Comparison of ENCODE assay signal across 8 cellular contexts in the genomic region with DNA sequence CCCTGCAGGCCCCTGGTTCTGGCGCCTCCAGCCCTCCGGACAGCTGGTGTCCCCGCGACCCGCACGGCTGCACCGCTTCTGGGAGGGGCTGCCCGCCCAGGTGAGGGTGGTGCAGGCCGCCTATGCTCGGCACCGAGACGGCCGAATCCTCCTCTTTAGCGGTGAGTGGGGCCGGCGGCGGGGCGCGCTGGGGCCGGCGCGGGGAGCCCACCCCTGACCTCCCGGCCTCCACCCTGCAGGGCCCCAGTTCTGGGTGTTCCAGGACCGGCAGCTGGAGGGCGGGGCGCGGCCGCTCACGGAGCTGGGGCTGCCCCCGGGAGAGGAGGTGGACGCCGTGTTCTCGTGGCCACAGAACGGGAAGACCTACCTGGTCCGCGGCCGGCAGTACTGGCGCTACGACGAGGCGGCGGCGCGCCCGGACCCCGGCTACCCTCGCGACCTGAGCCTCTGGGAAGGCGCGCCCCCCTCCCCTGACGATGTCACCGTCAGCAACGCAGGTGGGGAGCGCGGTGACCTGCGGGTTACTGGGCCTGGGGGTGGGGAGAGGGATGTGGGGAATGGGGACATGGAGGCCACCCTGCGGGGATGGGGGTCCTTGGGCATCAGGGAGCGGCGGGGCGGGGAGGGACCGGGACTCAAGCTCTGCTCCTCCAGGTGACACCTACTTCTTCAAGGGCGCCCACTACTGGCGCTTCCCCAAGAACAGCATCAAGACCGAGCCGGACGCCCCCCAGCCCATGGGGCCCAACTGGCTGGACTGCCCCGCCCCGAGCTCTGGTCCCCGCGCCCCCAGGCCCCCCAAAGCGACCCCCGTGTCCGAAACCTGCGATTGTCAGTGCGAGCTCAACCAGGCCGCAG. TPM values are rescaled to one million over a fixed set of nuclear protein-coding genes. Genes with fewer than 3 reads are reported as not detected.
A peak's percentile ranks its signal among the peaks of the same experiment; 100 is the strongest.
DNase-seq lines count a peak whose midpoint lies in the region; ATAC-seq and TF ChIP-seq lines count a peak whose summit lies in the region.

No MANE protein-coding gene starts in this region.

- H3K4me3 ChIP-seq in foreskin fibroblast (ENCODE audit: low read depth in 1 of 2, low read length in 2 of 2) = peak overlapping the region; percentile 72 to 86

- H3K9me3 Mint-ChIP-seq in neural crest cell = no peaks in the 10 kb centered on the region

- H3K36me3 Mint-ChIP-seq in neural crest cell (ENCODE audit: low read depth) = no peaks in the 10 kb centered on the region

- H3K27ac Mint-ChIP-seq in neural crest cell (ENCODE audit: unreplicated experiment) = no peak overlapping the region

- H3K27me3 Mint-ChIP-seq in neural crest cell (ENCODE audit: low read depth) = peaks cover 2% of the 10 kb centered on the region

- ATAC-seq in GM19035 (IDR thresholded peaks at IDR 0.05; ENCODE audit: unreplicated experiment) = peak; percentile 23

- peaks cover 7% of the 10 kb centered on the region for H3K4me1 Mint-ChIP-seq in neural crest cell

- H3K4me3 Mint-ChIP-seq in neural crest cell = peak overlapping the region; percentile 81

- TF ChIP-seq CTCF in foreskin fibroblast (IDR thresholded peaks at IDR 0.05; ENCODE audit: low read depth, low read length) (no peak), neural crest cell (conservative IDR thresholded peaks at IDR 0.05) (no peak)

- DNase-seq in Ammon's horn (ENCODE audit: low spot score) (peak; percentile 36), LHCN-M2 (ENCODE audit: low read depth) (peak; percentile 21), foreskin fibroblast (peak in 1 of 2 donors; percentile 70), neural crest cell (ENCODE audit: low read depth, low spot score) (no peak), mucosa of gallbladder (ENCODE audit: low spot score) (no peak), NCI-H526 treated with DMSO at 0.1 percent for 48 hours (lab: John Stamatoyannopoulos, UW) (no peak)
- DNase-seq in activated T-cell treated with anti-CD3 and anti-CD28 coated beads, Interleukin-2, amount 50 U/mL, for 48 hours = peak; percentile 72 to 74

RNA-seq across cellular contexts. Expression of gene IL32, which starts 7.0 kb away (rescaled TPM):
- total RNA-seq in LHCN-M2 (2014; rRNA removed) (9.6 and 12.3 TPM in 2 replicates), neural crest cell (not detected in 2 replicates), mucosa of gallbladder (134 TPM)
- 156 TPM for polyA plus RNA-seq in LHCN-M2 (2012)

RNA-seq across cellular contexts. Expression of gene MMP25, which starts 12.0 kb away (rescaled TPM):
- 0.06 and 0.11 TPM in 2 replicates for total RNA-seq in LHCN-M2 (2014; rRNA removed)
- polyA plus RNA-seq in LHCN-M2 (2012) = 0.39 TPM
- total RNA-seq in neural crest cell = 0.64 and 0.96 TPM in 2 replicates
- total RNA-seq in mucosa of gallbladder = 1.1 TPM

RNA-seq across cellular contexts. Expression of gene BICDL2, which starts 21.7 kb away (rescaled TPM):
- total RNA-seq in LHCN-M2 (2014; rRNA removed) = not detected in 2 replicates
- not detected for polyA plus RNA-seq in LHCN-M2 (2012)
- total RNA-seq in neural crest cell = not detected in 2 replicates
- 86.1 TPM for total RNA-seq in mucosa of gallbladder

RNA-seq across cellular contexts. Expression of gene THOC6, which starts 34.6 kb away (rescaled TPM):
- total RNA-seq in LHCN-M2 (2014; rRNA removed) (18.0 and 18.7 TPM in 2 replicates), neural crest cell (62.5 and 68.0 TPM in 2 replicates), mucosa of gallbladder (20.8 TPM)
- polyA plus RNA-seq in LHCN-M2 (2012) = 16.9 TPM

RNA-seq across cellular contexts. Expression of gene HCFC1R1, which starts 34.7 kb away (rescaled TPM):
- total RNA-seq in LHCN-M2 (2014; rRNA removed) (20.6 and 28.1 TPM in 2 replicates), neural crest cell (23.7 and 28.6 TPM in 2 replicates), mucosa of gallbladder (54.6 TPM)
- polyA plus RNA-seq in LHCN-M2 (2012) = 165 TPM

Comparison
In these comparisons a context has a peak if more than half of its experiments do, and no peak if none do; other contexts are left out.
1. DNase-seq: peak in Ammon's horn (single experiment), LHCN-M2 (single experiment) and activated T-cell treated with anti-CD3 and anti-CD28 coated beads, Interleukin-2, amount 50 U/mL, for 48 hours (2 of 2); none in neural crest cell (single experiment), mucosa of gallbladder (single experiment) and NCI-H526 treated with DMSO at 0.1 percent for 48 hours (single experiment).
2. RNA of gene IL32, which starts 7.0 kb away (total RNA-seq): 134 TPM in mucosa of gallbladder (single experiment) and 9.6 to 12.3 TPM in LHCN-M2; not detected in neural crest cell; every median in the first group is over 10 times any median in the second.
3. RNA of gene BICDL2, which starts 21.7 kb away (total RNA-seq): 86.1 TPM in mucosa of gallbladder (single experiment); not detected in neural crest cell and not detected in LHCN-M2; every median in the first group is over 10 times any median in the second.